Comparison of ENCODE assay signal across 1 cellular context in the genomic region with DNA sequence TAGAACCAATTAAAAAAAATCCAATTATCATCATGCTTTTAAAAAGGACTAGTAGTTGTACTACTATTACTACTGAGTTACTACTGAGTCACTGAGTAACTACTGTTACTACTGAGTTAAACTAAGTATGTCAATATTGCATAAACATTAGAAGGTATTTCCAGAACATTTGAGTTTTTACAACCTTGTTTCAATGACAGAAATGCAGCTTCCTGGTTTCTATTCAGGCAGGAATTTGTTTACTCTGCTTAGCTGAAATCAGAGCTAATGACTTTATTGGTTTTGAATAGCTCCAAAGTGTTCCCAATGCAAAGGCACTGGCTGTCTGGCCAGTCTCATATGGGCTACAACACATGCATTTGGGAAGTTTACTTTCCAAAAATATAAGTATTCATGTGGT.
TF ChIP-seq lines count a peak whose summit lies in the region.

No MANE protein-coding gene starts in this region.

TF ChIP-seq in GM23338, 12 proteins besides CTCF, POLR2A, EP300 and RAD21:
- TF ChIP-seq, protein P1, sequence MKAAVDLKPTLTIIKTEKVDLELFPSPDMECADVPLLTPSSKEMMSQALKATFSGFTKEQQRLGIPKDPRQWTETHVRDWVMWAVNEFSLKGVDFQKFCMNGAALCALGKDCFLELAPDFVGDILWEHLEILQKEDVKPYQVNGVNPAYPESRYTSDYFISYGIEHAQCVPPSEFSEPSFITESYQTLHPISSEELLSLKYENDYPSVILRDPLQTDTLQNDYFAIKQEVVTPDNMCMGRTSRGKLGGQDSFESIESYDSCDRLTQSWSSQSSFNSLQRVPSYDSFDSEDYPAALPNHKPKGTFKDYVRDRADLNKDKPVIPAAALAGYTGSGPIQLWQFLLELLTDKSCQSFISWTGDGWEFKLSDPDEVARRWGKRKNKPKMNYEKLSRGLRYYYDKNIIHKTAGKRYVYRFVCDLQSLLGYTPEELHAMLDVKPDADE (IDR thresholded peaks at IDR 0.05): no peak
